In the genomic region with DNA sequence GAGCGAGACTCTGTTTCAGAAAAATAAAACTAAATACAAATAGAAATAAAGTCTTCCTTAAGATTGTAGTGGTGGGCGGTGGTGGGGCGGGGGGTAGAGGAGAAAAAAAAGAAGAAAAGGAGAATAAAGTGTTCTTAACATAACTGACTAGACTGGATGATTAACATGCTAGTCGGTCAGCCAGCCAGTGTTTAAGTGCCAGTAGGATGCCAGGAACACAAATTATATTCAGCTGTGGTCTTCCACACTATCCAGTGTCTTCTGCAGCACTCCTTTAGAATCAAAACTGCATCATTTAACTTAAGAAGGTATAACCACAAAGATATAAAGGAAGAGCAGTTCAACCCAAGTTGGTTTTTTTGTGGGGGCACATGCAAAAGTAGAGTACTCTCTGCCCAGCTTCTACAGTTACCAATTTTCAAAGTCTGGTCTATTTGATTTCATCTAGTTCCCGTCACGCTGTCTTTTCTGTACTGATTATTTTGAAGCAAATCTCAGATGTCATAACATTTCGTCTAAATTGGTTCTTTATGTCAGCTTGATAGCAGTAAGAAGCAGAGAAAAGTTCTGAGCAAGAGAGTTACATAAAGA, we compare ENCODE assay signal across 23 cellular contexts. TPM values are rescaled to one million over a fixed set of nuclear protein-coding genes. Genes with fewer than 3 reads are reported as not detected.
DNase-seq lines count a peak whose midpoint lies in the region; ATAC-seq and TF ChIP-seq lines count a peak whose summit lies in the region.
"Had no signal": no experiment of that assay in that cellular context is flagged by ENCODE, and none has a peak within 500 bp of the region (broad histone marks: within the 10 kb centered on the region; RNA-seq: fewer than 3 reads in every experiment).

No MANE protein-coding gene starts in this region.

- no peak overlapping the region for H3K9ac ChIP-seq in SK-N-SH

- H3K36me3 ChIP-seq in SK-N-SH (replicated peaks in 1 of 2; ENCODE audit: control insufficient read depth in 1 of 2, insufficient read depth in 2 of 2, low read length in 1 of 2): peaks cover 31 to 40% of the 10 kb centered on the region in 2 experiments

- peak; percentile 71 for ATAC-seq in SK-N-SH treated with all-trans-retinoic acid at 6 μM for 48 hours
- ATAC-seq in stimulated activated naive CD8-positive, alpha-beta T cell treated with anti-CD3 and anti-CD28 coated beads, Interleukin-15, Interleukin-2, amounts not matched to agents 100 U/mL and 50 U/mL, for 24 hours: no peak
- ATAC-seq: Panc1 had no signal

- H3K27ac Mint-ChIP-seq in stimulated activated naive CD8-positive, alpha-beta T cell treated with anti-CD3 and anti-CD28 coated beads, Interleukin-15, Interleukin-2, amounts not matched to agents 100 ng/mL and 50 ng/mL, for 24 hours: peak overlapping the region; percentile 37

- H3K4me3 Mint-ChIP-seq in stimulated activated naive CD8-positive, alpha-beta T cell treated with anti-CD3 and anti-CD28 coated beads, Interleukin-15, Interleukin-2, amounts not matched to agents 100 ng/mL and 50 ng/mL, for 24 hours: no peak overlapping the region

- H3K27me3 Mint-ChIP-seq in stimulated activated naive CD8-positive, alpha-beta T cell treated with anti-CD3 and anti-CD28 coated beads, Interleukin-15, Interleukin-2, amounts not matched to agents 100 ng/mL and 50 ng/mL, for 24 hours: no peaks in the 10 kb centered on the region

- 81% methylated on average over 7 of the region's 7 CpGs for WGBS in SK-N-SH (ENCODE audit: low lambda C conversion rate)

- H3K9me3 Mint-ChIP-seq in stimulated activated naive CD8-positive, alpha-beta T cell treated with anti-CD3 and anti-CD28 coated beads, Interleukin-15, Interleukin-2, amounts not matched to agents 100 ng/mL and 50 ng/mL, for 24 hours: no peaks in the 10 kb centered on the region

- H3K36me3 Mint-ChIP-seq in stimulated activated naive CD8-positive, alpha-beta T cell treated with anti-CD3 and anti-CD28 coated beads, Interleukin-15, Interleukin-2, amounts not matched to agents 100 ng/mL and 50 ng/mL, for 24 hours (ENCODE audit: low read depth): peaks cover 68% of the 10 kb centered on the region

- in situ Hi-C loops in KBM-7 (cut with MboI; ENCODE audit: low pct_unique_long_range_greater_than_20kb, low sequenced_read_pairs): no loop called here

- TF ChIP-seq RAD21 in SK-N-SH (IDR thresholded peaks at IDR 0.05; ENCODE audit: low read length): no peak

- TF ChIP-seq EP300 in SK-N-SH (IDR thresholded peaks at IDR 0.05; ENCODE audit: borderline replicate concordance in 1 of 2, low read depth in 1 of 2, low read length in 1 of 2): no peak

- TF ChIP-seq CTCF in SK-N-SH (IDR thresholded peaks at IDR 0.05): no peak
- TF ChIP-seq CTCF in foreskin fibroblast (IDR thresholded peaks at IDR 0.05; ENCODE audit: low read depth, low read length): no peak

- CTCF ChIA-PET in SK-N-SH (lab: Yijun Ruan, JAX): interaction anchor here (1.5 to 2.0 kb wide), 2 partner anchors 14 to 725 kb away, joined by 3 to 10 read pairs; no protein-coding TSS in a partner anchor

- H3K4me1 ChIP-seq in SK-N-SH (ENCODE audit: control insufficient read depth in 1 of 2, insufficient read depth in 2 of 2, low read depth in 1 of 2, low read length in 1 of 2): no peaks in the 10 kb centered on the region
- H3K4me1 ChIP-seq: BE2C had no signal

- H4K20me1 ChIP-seq in SK-N-SH (ENCODE audit: insufficient read depth): no peaks in the 10 kb centered on the region

- no peaks in the 10 kb centered on the region for H3K27me3 ChIP-seq in SK-N-SH (ENCODE audit: insufficient read depth)
- H3K27me3 ChIP-seq: BE2C had no signal

- H3K9me2 ChIP-seq in SK-N-SH: no peaks in the 10 kb centered on the region

- H3K27ac ChIP-seq in SK-N-SH (ENCODE audit: low read depth in 2 of 2, low read length in 1 of 2): no peak overlapping the region
- H3K27ac ChIP-seq: 22Rv1, RWPE1 had no signal

- no peaks in the 10 kb centered on the region for H3K9me3 ChIP-seq in SK-N-SH
- H3K9me3 ChIP-seq: BE2C had no signal

- peaks cover 6% of the 10 kb centered on the region for H3K4me1 Mint-ChIP-seq in stimulated activated naive CD8-positive, alpha-beta T cell treated with anti-CD3 and anti-CD28 coated beads, Interleukin-15, Interleukin-2, amounts not matched to agents 100 ng/mL and 50 ng/mL, for 24 hours (ENCODE audit: low read depth)

- H3F3A ChIP-seq in SK-N-SH (replicated peaks; ENCODE audit: insufficient read depth): peaks cover 8% of the 10 kb centered on the region

- peaks cover 15% of the 10 kb centered on the region; the same call in 1 of the 2 replicates for H3K79me2 ChIP-seq in SK-N-SH (ENCODE audit: insufficient read depth)

- H3K4me3 ChIP-seq in SK-N-SH (ENCODE audit: low read depth in 2 of 2, low read length in 1 of 2) (no peak overlapping the region), foreskin fibroblast (ENCODE audit: low read depth in 1 of 2, low read length in 2 of 2) (no peak overlapping the region)

- no peak for DNase-seq in SK-N-SH
- no peak for DNase-seq in stimulated activated naive CD8-positive, alpha-beta T cell treated with anti-CD3 and anti-CD28 coated beads, Interleukin-15, Interleukin-2, amounts not matched to agents 100 U/mL and 50 U/mL, for 24 hours
- DNase-seq in fibroblast of gingiva (ENCODE audit: low read depth): peak; percentile 19
- no peak for DNase-seq in KBM-7
- no peak for DNase-seq in DMS153 treated with DMSO at 0.1 percent for 48 hours (lab: John Stamatoyannopoulos, UW; ENCODE audit: unreplicated experiment)
- no peak for DNase-seq in foreskin fibroblast
- DNase-seq: BE2C, DMS53, H7, KG1, NCI-H1092, NCI-H1417 treated with DMSO at 0.1 percent for 48 hours, NCI-H1694 treated with DMSO at 0.1 percent for 48 hours, NCI-H2081, NCI-H2227 treated with DMSO at 0.1 percent for 48 hours, NCI-H510A, NCI-H69, SHP77 treated with DMSO at 0.1 percent for 48 hours had no signal

- POLR2A ChIA-PET in SK-N-SH (lab: Yijun Ruan, JAX): no interaction called here

- H3K4me2 ChIP-seq in SK-N-SH: no peak overlapping the region

- H2AFZ ChIP-seq in SK-N-SH (ENCODE audit: low read depth): no peak overlapping the region

TF ChIP-seq in SK-N-SH treated with all-trans-retinoic acid at 6 μM for 48 hours, 23 proteins besides CTCF, POLR2A, EP300 and RAD21 (continues in another document):
- TF ChIP-seq, protein P1, sequence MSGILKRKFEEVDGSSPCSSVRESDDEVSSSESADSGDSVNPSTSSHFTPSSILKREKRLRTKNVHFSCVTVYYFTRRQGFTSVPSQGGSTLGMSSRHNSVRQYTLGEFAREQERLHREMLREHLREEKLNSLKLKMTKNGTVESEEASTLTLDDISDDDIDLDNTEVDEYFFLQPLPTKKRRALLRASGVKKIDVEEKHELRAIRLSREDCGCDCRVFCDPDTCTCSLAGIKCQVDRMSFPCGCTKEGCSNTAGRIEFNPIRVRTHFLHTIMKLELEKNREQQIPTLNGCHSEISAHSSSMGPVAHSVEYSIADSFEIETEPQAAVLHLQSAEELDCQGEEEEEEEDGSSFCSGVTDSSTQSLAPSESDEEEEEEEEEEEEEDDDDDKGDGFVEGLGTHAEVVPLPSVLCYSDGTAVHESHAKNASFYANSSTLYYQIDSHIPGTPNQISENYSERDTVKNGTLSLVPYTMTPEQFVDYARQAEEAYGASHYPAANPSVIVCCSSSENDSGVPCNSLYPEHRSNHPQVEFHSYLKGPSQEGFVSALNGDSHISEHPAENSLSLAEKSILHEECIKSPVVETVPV (CRISPR knock-in tag; IDR thresholded peaks at IDR 0.05): no peak
- no peak for TF ChIP-seq PPARA (CRISPR knock-in tag; IDR thresholded peaks at IDR 0.05; ENCODE audit: borderline replicate concordance)

TF ChIP-seq in SK-N-SH, 30 proteins besides CTCF, POLR2A, EP300 and RAD21:
- no peak for TF ChIP-seq POLR2AphosphoS5 (IDR thresholded peaks at IDR 0.05; ENCODE audit: low read depth, low read length)
- TF ChIP-seq GATA2 (CRISPR knock-in tag; IDR thresholded peaks at IDR 0.05): no peak
- no peak for TF ChIP-seq CHD2 (IDR thresholded peaks at IDR 0.05; ENCODE audit: low read length, partially characterized antibody)
- TF ChIP-seq FOSL2 (IDR thresholded peaks at IDR 0.05; ENCODE audit: borderline replicate concordance, low read depth): no peak
- TF ChIP-seq SMC3 (IDR thresholded peaks at IDR 0.05; ENCODE audit: low read depth, low read length): no peak

RNA-seq across cellular contexts. Expression of a gene that starts 15.8 kb away (rescaled TPM):
- 10.1 and 12.9 TPM in 2 replicates for polyA plus RNA-seq in SK-N-SH (2012; rRNA removed)
- polyA plus RNA-seq in SK-N-SH (2012; cell fraction: cytosol; rRNA removed): 8.2 and 9.1 TPM in 2 replicates
- 21.4 and 33.1 TPM in 2 replicates for polyA plus RNA-seq in SK-N-SH (2012; cell fraction: nucleus; rRNA removed)

RNA-seq across cellular contexts. Expression of a gene that starts 56.5 kb away (rescaled TPM):
- polyA plus RNA-seq in SK-N-SH (2012; rRNA removed): 19.2 and 21.6 TPM in 2 replicates
- 22.5 and 26.6 TPM in 2 replicates for polyA plus RNA-seq in SK-N-SH (2012; cell fraction: cytosol; rRNA removed)
- 13.6 and 27.7 TPM in 2 replicates for polyA plus RNA-seq in SK-N-SH (2012; cell fraction: nucleus; rRNA removed)
